ENCODE assay signal across 9 cellular contexts in genomic region chr1:223843934-223844333, GRCh38. TPM values are rescaled to one million over a fixed set of nuclear protein-coding genes. Genes with fewer than 3 reads are reported as not detected.
A peak's percentile ranks its signal among the peaks of the same experiment; 100 is the strongest.
DNase-seq lines count a peak whose midpoint lies in the region; ATAC-seq and TF ChIP-seq lines count a peak whose summit lies in the region.
"Had no signal": no experiment of that assay in that cellular context is flagged by ENCODE, and none has a peak within 500 bp of the region (broad histone marks: within the 10 kb centered on the region; RNA-seq: fewer than 3 reads in every experiment).

No MANE protein-coding gene starts in this region.

- TF ChIP-seq CTCF in WTC11 (IDR thresholded peaks at IDR 0.05): no peak
- no peak for TF ChIP-seq CTCF in testis (IDR thresholded peaks at IDR 0.05)
- no peak for TF ChIP-seq CTCF in prostate gland (IDR thresholded peaks at IDR 0.05)

- DNase-seq in activated T-cell treated with anti-CD3 and anti-CD28 coated beads, Interleukin-2, amount 50 U/mL, for 24 hours: no peak
- DNase-seq in activated T-cell treated with anti-CD3 and anti-CD28 coated beads for 4 hours: no peak
- DNase-seq in WTC11 (ENCODE audit: low spot score): no peak
- DNase-seq in testis: no peak
- DNase-seq in H4 (ENCODE audit: low spot score): no peak
- DNase-seq in prostate gland (ENCODE audit: low spot score): no peak
- DNase-seq: effector CD8-positive, alpha-beta T cell had no signal

- CTCF ChIA-PET in WTC11 (lab: Charles Lee): no interaction called here

- H3K27me3 Mint-ChIP-seq in activated T-cell treated with anti-CD3 and anti-CD28 coated beads, Interleukin-2, amount 50 U/mL, for 24 hours: no peaks in the 10 kb centered on the region
- H3K27me3 Mint-ChIP-seq in WTC11 (ENCODE audit: low read depth): no peaks in the 10 kb centered on the region

- H3K9me3 ChIP-seq in testis (no peaks in the 10 kb centered on the region), prostate gland (no peaks in the 10 kb centered on the region)

- H3K4me3 Mint-ChIP-seq in activated T-cell treated with anti-CD3 and anti-CD28 coated beads, Interleukin-2, amount 50 U/mL, for 24 hours: peak overlapping the region; percentile 96
- H3K4me3 Mint-ChIP-seq in WTC11: peak overlapping the region; percentile 97

- H3K36me3 Mint-ChIP-seq in activated T-cell treated with anti-CD3 and anti-CD28 coated beads, Interleukin-2, amount 50 U/mL, for 24 hours (ENCODE audit: low read depth): peaks cover 20% of the 10 kb centered on the region
- 0 out of 2 replicates have a peak, but pooled peaks cover 4% of the 10 kb centered on the region for H3K36me3 Mint-ChIP-seq in WTC11

- no peak for ATAC-seq in WTC11
- no peak for ATAC-seq in HG02870 (IDR thresholded peaks at IDR 0.05; ENCODE audit: unreplicated experiment)

- intact Hi-C loops in testis (cut with DNase I; ENCODE audit: low total_unique reads): no loop called here
- intact Hi-C loops in prostate gland (cut with DNase I): loop anchor here (10.0 kb wide), 1 partner anchor 69 kb away; no protein-coding TSS in a partner anchor

- TF ChIP-seq POLR2A in testis (IDR thresholded peaks at IDR 0.05) (no peak), prostate gland (IDR thresholded peaks at IDR 0.05) (no peak)

- WGBS in testis, 2 donors: 51 to 52% methylated on average over 6 of the region's 6 CpGs
- WGBS in prostate gland: 65% methylated on average over 6 of the region's 6 CpGs

- peaks cover 36% of the 10 kb centered on the region for H3K4me1 ChIP-seq in testis
- H3K4me1 ChIP-seq in prostate gland (replicated peaks): no peaks in the 10 kb centered on the region

- H3K4me3 ChIP-seq in iPS-11a (ENCODE audit: low read depth, low read length) (peak overlapping the region; percentile 81), testis (peak overlapping the region in 1 of 2 donors; percentile 83), prostate gland (no peak overlapping the region)

- POLR2A ChIA-PET in WTC11 (lab: Charles Lee): no interaction called here

- peaks cover 50% of the 10 kb centered on the region for H3K4me1 Mint-ChIP-seq in activated T-cell treated with anti-CD3 and anti-CD28 coated beads, Interleukin-2, amount 50 U/mL, for 24 hours (ENCODE audit: low read depth)
- peaks cover 34% of the 10 kb centered on the region for H3K4me1 Mint-ChIP-seq in WTC11

- H3K9me3 Mint-ChIP-seq in activated T-cell treated with anti-CD3 and anti-CD28 coated beads, Interleukin-2, amount 50 U/mL, for 24 hours: peaks cover 2% of the 10 kb centered on the region
- peaks cover 9% of the 10 kb centered on the region for H3K9me3 Mint-ChIP-seq in WTC11

- peak overlapping the region; percentile 99 for H3K27ac Mint-ChIP-seq in activated T-cell treated with anti-CD3 and anti-CD28 coated beads, Interleukin-2, amount 50 U/mL, for 24 hours
- no peak overlapping the region for H3K27ac Mint-ChIP-seq in WTC11

- H3K27me3 ChIP-seq in testis (no peaks in the 10 kb centered on the region), prostate gland (replicated peaks; ENCODE audit: insufficient read depth) (no peaks in the 10 kb centered on the region)

- H3K27ac ChIP-seq in testis (peak overlapping the region; percentile 91 to 98), prostate gland (no peak overlapping the region)

- H3K36me3 ChIP-seq in testis (ENCODE audit: low read depth, missing control alignments) (no peaks in the 10 kb centered on the region), prostate gland (no peaks in the 10 kb centered on the region)

TF ChIP-seq in WTC11, 78 proteins besides CTCF, POLR2A, EP300 and RAD21:
- no peak for TF ChIP-seq ATF6 (CRISPR knock-in tag; IDR thresholded peaks at IDR 0.05)

RNA-seq across cellular contexts. Expression of gene TP53BP2, which starts 1.8 kb away (rescaled TPM):
- total RNA-seq in WTC11 (2021): 39.3 to 42.7 TPM (median 41.4 TPM) in 3 replicates
- total RNA-seq in testis: 10 to 100 TPM; 64.3 to 99.3 TPM
- polyA plus RNA-seq in testis (ENCODE audit: insufficient read depth, low read depth, low replicate concordance): 29.6 TPM
- total RNA-seq in H4 (2014; rRNA removed; shearing (Covaris generic)): 22.1 and 38.5 TPM in 2 replicates
- 100 to 1,000 TPM in 1 of 2 donors, 10 to 100 TPM in 1; 28.0 to 103 TPM for total RNA-seq in prostate gland

Comparison
In these comparisons a context has a peak if more than half of its experiments do, and no peak if none do; other contexts are left out.
1. H3K27ac ChIP-seq: peak in testis (2 of 2); none in prostate gland (0 of 2).